8 cellular contexts compared by ENCODE assay signal in genomic region chr17:5499790-5500189, GRCh38. TPM values are rescaled to one million over a fixed set of nuclear protein-coding genes. Genes with fewer than 3 reads are reported as not detected.
DNase-seq lines count a peak whose midpoint lies in the region; ATAC-seq and TF ChIP-seq lines count a peak whose summit lies in the region.

No MANE protein-coding gene starts in this region.

- CTCF ChIA-PET in activated naive CD4-positive, alpha-beta T cell treated with anti-CD3 and anti-CD28 coated beads for 36 hours (lab: Charles Lee): no interaction called here

- intact Hi-C loops in activated naive CD4-positive, alpha-beta T cell treated with anti-CD3 and anti-CD28 coated beads for 36 hours (cut with micrococcal nuclease): no loop called here
- intact Hi-C loops in lower lobe of right lung (cut with DNase I): no loop called here

- no peak for TF ChIP-seq CTCF in lower lobe of right lung (IDR thresholded peaks at IDR 0.05)

- peak overlapping the region; percentile 84 for H3K4me3 Mint-ChIP-seq in activated naive CD4-positive, alpha-beta T cell treated with anti-CD3 and anti-CD28 coated beads for 36 hours

- DNase-seq in activated naive CD4-positive, alpha-beta T cell treated with anti-CD3 and anti-CD28 coated beads for 36 hours: no peak
- no peak for DNase-seq in activated naive CD4-positive, alpha-beta T cell treated with Interleukin-2 at 50 U/mL for 16 hours
- DNase-seq in amygdala (lab: John Stamatoyannopoulos, UW) (peak in 29 of 56 donors; percentile 3 to 56 (median 23)), lower lobe of right lung (no peak), germinal center (ENCODE audit: low spot score) (no peak), SKM-1 (lab: John Stamatoyannopoulos, UW; ENCODE audit: unreplicated experiment) (no peak)

- H3K4me3 ChIP-seq in lower lobe of right lung (peak overlapping the region; percentile 51), thymus (ENCODE audit: low read length) (peak overlapping the region; percentile 70)

- ATAC-seq in lower lobe of right lung: no peak
- ATAC-seq in GM21619 (IDR thresholded peaks at IDR 0.05; ENCODE audit: unreplicated experiment): no peak

- H3K4me1 Mint-ChIP-seq in activated naive CD4-positive, alpha-beta T cell treated with anti-CD3 and anti-CD28 coated beads for 36 hours (ENCODE audit: low read depth): peaks cover 6% of the 10 kb centered on the region

- H3K27ac ChIP-seq in lower lobe of right lung (no peak overlapping the region), thymus (ENCODE audit: low read depth) (no peak overlapping the region)

- H3K4me1 ChIP-seq in lower lobe of right lung (peaks cover 14% of the 10 kb centered on the region), thymus (ENCODE audit: control insufficient read depth, insufficient read depth, low read length) (peaks cover 8% of the 10 kb centered on the region)

- no peaks in the 10 kb centered on the region for H3K9me3 ChIP-seq in lower lobe of right lung
- no peaks in the 10 kb centered on the region for H3K9me3 ChIP-seq in thymus (ENCODE audit: control insufficient read depth)

- H3K36me3 ChIP-seq in lower lobe of right lung (peaks cover 3% of the 10 kb centered on the region), thymus (ENCODE audit: control insufficient read depth, insufficient read depth) (no peaks in the 10 kb centered on the region)

- H3K27me3 ChIP-seq in lower lobe of right lung (ENCODE audit: low read depth) (peaks cover 12% of the 10 kb centered on the region), thymus (ENCODE audit: control insufficient read depth, insufficient read depth) (no peaks in the 10 kb centered on the region)

- no peaks in the 10 kb centered on the region for H3K27me3 Mint-ChIP-seq in activated naive CD4-positive, alpha-beta T cell treated with anti-CD3 and anti-CD28 coated beads for 36 hours (ENCODE audit: low read depth)

- H3K36me3 Mint-ChIP-seq in activated naive CD4-positive, alpha-beta T cell treated with anti-CD3 and anti-CD28 coated beads for 36 hours (ENCODE audit: low read depth): no peaks in the 10 kb centered on the region

- H3K9me3 Mint-ChIP-seq in activated naive CD4-positive, alpha-beta T cell treated with anti-CD3 and anti-CD28 coated beads for 36 hours: no peaks in the 10 kb centered on the region

- 56% methylated on average over 33 of the region's 33 CpGs for WGBS in thymus

- no peak overlapping the region for H3K27ac Mint-ChIP-seq in activated naive CD4-positive, alpha-beta T cell treated with anti-CD3 and anti-CD28 coated beads for 36 hours

RNA-seq across cellular contexts. Expression of gene MIS12, which starts 13.4 kb away (rescaled TPM):
- 10 to 100 TPM; 37.2 to 37.6 TPM for total RNA-seq in activated naive CD4-positive, alpha-beta T cell treated with anti-CD3 and anti-CD28 coated beads for 36 hours
- 16.1 TPM for total RNA-seq in lower lobe of right lung
- polyA plus RNA-seq in thymus: 46.5 TPM

RNA-seq across cellular contexts. Expression of gene DERL2, which starts 13.8 kb away (rescaled TPM):
- total RNA-seq in activated naive CD4-positive, alpha-beta T cell treated with anti-CD3 and anti-CD28 coated beads for 36 hours: 10 to 100 TPM; 40.7 to 46.4 TPM
- 59.3 TPM for total RNA-seq in lower lobe of right lung
- polyA plus RNA-seq in thymus: 99.4 TPM

RNA-seq across cellular contexts. Expression of gene DHX33, which starts 31.0 kb away (rescaled TPM):
- total RNA-seq in activated naive CD4-positive, alpha-beta T cell treated with anti-CD3 and anti-CD28 coated beads for 36 hours: 10 to 100 TPM; 15.9 to 17.1 TPM
- total RNA-seq in lower lobe of right lung: 10.2 TPM
- polyA plus RNA-seq in thymus: 6.4 TPM

Comparison
In these comparisons a context has a peak if more than half of its experiments do, and no peak if none do; other contexts are left out.
1. DNase-seq: peak in amygdala (29 of 56); none in activated naive CD4-positive, alpha-beta T cell treated with anti-CD3 and anti-CD28 coated beads for 36 hours (single experiment), activated naive CD4-positive, alpha-beta T cell treated with Interleukin-2 at 50 U/mL for 16 hours (single experiment), lower lobe of right lung (single experiment), germinal center (single experiment) and SKM-1 (single experiment).